In genomic region chr9:86839522-86839921, GRCh38 we compare ENCODE assay signal across 21 cellular contexts.
"Had no signal": no experiment of that assay in that cellular context is flagged by ENCODE, and none has a peak within 500 bp of the region (broad histone marks: within the 10 kb centered on the region; RNA-seq: fewer than 3 reads in every experiment).

No MANE protein-coding gene starts in this region.

- H3K4me3 Mint-ChIP-seq: naive thymus-derived CD8-positive, alpha-beta T cell; neural crest cell; stimulated activated memory B cell treated with anti-CD40 and anti-IgM and Interleukin-4, amounts not matched to agents 10 μg/mL and 1 μg/mL and 100 μg/mL, for 72 hours had no signal

- H3K4me1 ChIP-seq: esophagus squamous epithelium, left lung, lower lobe of right lung, pancreas, spleen, testis, tibial artery had no signal

- H3K36me3 Mint-ChIP-seq: naive thymus-derived CD8-positive, alpha-beta T cell; stimulated activated memory B cell treated with anti-CD40 and anti-IgM and Interleukin-4, amounts not matched to agents 10 μg/mL and 1 μg/mL and 100 μg/mL, for 72 hours; type B pancreatic cell had no signal

- H3K27ac ChIP-seq: left lung, lower lobe of right lung, neutrophil, pancreas, skin epidermis, spleen, testis, tibial artery had no signal

- H3K9me3 ChIP-seq: esophagus squamous epithelium, left lung, lower lobe of right lung, neutrophil, pancreas, spleen, testis, tibial artery had no signal

- H3K4me3 ChIP-seq: coronary artery, esophagus squamous epithelium, left lung, lower lobe of right lung, pancreas, skin epidermis, spleen, testis, tibial artery had no signal

- H3K27ac Mint-ChIP-seq: naive thymus-derived CD8-positive, alpha-beta T cell; stimulated activated memory B cell treated with anti-CD40 and anti-IgM and Interleukin-4, amounts not matched to agents 10 μg/mL and 1 μg/mL and 100 μg/mL, for 72 hours; type B pancreatic cell had no signal

- H3K9me3 Mint-ChIP-seq: naive thymus-derived CD8-positive, alpha-beta T cell; neural crest cell; stimulated activated memory B cell treated with anti-CD40 and anti-IgM and Interleukin-4, amounts not matched to agents 10 μg/mL and 1 μg/mL and 100 μg/mL, for 72 hours had no signal

- H3K36me3 ChIP-seq: esophagus squamous epithelium, left lung, lower lobe of right lung, neutrophil, pancreas, spleen, tibial artery had no signal

- DNase-seq: dermis blood vessel endothelial cell; effector memory CD4-positive, alpha-beta T cell; esophagus squamous epithelium; foreskin melanocyte; left lung; lower lobe of right lung; naive thymus-derived CD8-positive, alpha-beta T cell; pancreas; retina; spleen; stimulated activated CD4-positive, alpha-beta T cell treated with anti-CD3 and anti-CD28 coated beads, Interleukin-4, amount 100 ng/mL, for 4 hours; stimulated activated naive CD8-positive, alpha-beta T cell treated with anti-CD3 and anti-CD28 coated beads, Interleukin-15, Interleukin-2, amounts not matched to agents 100 U/mL and 50 U/mL, for 24 hours; substantia nigra; tibial artery had no signal

- ATAC-seq: left lung; lower lobe of right lung; naive thymus-derived CD8-positive, alpha-beta T cell; pancreas; stimulated activated memory B cell treated with anti-CD40 and anti-IgM and Interleukin-4, amounts not matched to agents 10 μg/mL and 1 μg/mL and 100 μg/mL, for 72 hours; stimulated activated naive CD8-positive, alpha-beta T cell treated with anti-CD3 and anti-CD28 coated beads, Interleukin-15, Interleukin-2, amounts not matched to agents 100 U/mL and 50 U/mL, for 24 hours had no signal

- H3K27me3 ChIP-seq: esophagus squamous epithelium, neutrophil, pancreas, spleen, testis, tibial artery had no signal

- H3K27me3 Mint-ChIP-seq: stimulated activated memory B cell treated with anti-CD40 and anti-IgM and Interleukin-4, amounts not matched to agents 10 μg/mL and 1 μg/mL and 100 μg/mL, for 72 hours had no signal

- H3K4me1 Mint-ChIP-seq: stimulated activated memory B cell treated with anti-CD40 and anti-IgM and Interleukin-4, amounts not matched to agents 10 μg/mL and 1 μg/mL and 100 μg/mL, for 72 hours had no signal
